Comparison of ENCODE assay signal across 1 cellular context in genomic region chr1:206507395-206508129, GRCh38.
TF ChIP-seq lines count a peak whose summit lies in the region.

A gene with protein sequence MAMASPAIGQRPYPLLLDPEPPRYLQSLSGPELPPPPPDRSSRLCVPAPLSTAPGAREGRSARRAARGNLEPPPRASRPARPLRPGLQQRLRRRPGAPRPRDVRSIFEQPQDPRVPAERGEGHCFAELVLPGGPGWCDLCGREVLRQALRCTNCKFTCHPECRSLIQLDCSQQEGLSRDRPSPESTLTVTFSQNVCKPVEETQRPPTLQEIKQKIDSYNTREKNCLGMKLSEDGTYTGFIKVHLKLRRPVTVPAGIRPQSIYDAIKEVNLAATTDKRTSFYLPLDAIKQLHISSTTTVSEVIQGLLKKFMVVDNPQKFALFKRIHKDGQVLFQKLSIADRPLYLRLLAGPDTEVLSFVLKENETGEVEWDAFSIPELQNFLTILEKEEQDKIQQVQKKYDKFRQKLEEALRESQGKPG (plus strand): TSS chr1:206507531. CDS start chr1:206507603, 72 bp downstream.

TF ChIP-seq in GM12878, 131 proteins besides CTCF, POLR2A, EP300 and RAD21 (continued from another document and continues in another):
- TF ChIP-seq, protein P1, sequence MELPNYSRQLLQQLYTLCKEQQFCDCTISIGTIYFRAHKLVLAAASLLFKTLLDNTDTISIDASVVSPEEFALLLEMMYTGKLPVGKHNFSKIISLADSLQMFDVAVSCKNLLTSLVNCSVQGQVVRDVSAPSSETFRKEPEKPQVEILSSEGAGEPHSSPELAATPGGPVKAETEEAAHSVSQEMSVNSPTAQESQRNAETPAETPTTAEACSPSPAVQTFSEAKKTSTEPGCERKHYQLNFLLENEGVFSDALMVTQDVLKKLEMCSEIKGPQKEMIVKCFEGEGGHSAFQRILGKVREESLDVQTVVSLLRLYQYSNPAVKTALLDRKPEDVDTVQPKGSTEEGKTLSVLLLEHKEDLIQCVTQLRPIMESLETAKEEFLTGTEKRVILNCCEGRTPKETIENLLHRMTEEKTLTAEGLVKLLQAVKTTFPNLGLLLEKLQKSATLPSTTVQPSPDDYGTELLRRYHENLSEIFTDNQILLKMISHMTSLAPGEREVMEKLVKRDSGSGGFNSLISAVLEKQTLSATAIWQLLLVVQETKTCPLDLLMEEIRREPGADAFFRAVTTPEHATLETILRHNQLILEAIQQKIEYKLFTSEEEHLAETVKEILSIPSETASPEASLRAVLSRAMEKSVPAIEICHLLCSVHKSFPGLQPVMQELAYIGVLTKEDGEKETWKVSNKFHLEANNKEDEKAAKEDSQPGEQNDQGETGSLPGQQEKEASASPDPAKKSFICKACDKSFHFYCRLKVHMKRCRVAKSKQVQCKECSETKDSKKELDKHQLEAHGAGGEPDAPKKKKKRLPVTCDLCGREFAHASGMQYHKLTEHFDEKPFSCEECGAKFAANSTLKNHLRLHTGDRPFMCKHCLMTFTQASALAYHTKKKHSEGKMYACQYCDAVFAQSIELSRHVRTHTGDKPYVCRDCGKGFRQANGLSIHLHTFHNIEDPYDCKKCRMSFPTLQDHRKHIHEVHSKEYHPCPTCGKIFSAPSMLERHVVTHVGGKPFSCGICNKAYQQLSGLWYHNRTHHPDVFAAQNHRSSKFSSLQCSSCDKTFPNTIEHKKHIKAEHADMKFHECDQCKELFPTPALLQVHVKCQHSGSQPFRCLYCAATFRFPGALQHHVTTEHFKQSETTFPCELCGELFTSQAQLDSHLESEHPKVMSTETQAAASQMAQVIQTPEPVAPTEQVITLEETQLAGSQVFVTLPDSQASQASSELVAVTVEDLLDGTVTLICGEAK (IDR thresholded peaks at IDR 0.05; ENCODE audit: borderline replicate concordance) = no peak
- TF ChIP-seq ZNF217 (IDR thresholded peaks at IDR 0.05) = 0 out of 2 replicates have a peak, but pooled peaks have one; percentile 19
- 0 out of 2 replicates have a peak, but pooled peaks have one; percentile 31 for TF ChIP-seq NFXL1 (IDR thresholded peaks at IDR 0.05; ENCODE audit: borderline replicate concordance)
- TF ChIP-seq ZNF24 (IDR thresholded peaks at IDR 0.05) = 0 out of 2 replicates have a peak, but pooled peaks have one; percentile 37
- no peak for TF ChIP-seq BMI1 (IDR thresholded peaks at IDR 0.05; ENCODE audit: borderline replicate concordance)
- TF ChIP-seq ZSCAN29 (IDR thresholded peaks at IDR 0.05) = no peak
- TF ChIP-seq EGR1 (IDR thresholded peaks at IDR 0.05; ENCODE audit: borderline replicate concordance in 1 of 2, low read depth in 2 of 2, low read length in 2 of 2) = peak in 1 of 2 experiments; percentile 76; a peak in 1 of 3 replicates
- no peak for TF ChIP-seq RFX5 (IDR thresholded peaks at IDR 0.05; ENCODE audit: low read depth, low read length)
- TF ChIP-seq, protein P2, sequence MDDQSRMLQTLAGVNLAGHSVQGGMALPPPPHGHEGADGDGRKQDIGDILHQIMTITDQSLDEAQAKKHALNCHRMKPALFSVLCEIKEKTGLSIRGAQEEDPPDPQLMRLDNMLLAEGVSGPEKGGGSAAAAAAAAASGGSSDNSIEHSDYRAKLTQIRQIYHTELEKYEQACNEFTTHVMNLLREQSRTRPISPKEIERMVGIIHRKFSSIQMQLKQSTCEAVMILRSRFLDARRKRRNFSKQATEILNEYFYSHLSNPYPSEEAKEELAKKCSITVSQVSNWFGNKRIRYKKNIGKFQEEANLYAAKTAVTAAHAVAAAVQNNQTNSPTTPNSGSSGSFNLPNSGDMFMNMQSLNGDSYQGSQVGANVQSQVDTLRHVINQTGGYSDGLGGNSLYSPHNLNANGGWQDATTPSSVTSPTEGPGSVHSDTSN (IDR thresholded peaks at IDR 0.05; ENCODE audit: insufficient replicate concordance, low read depth, low read length) = peak; percentile 78
- peak; percentile 66 for TF ChIP-seq DPF2 (IDR thresholded peaks at IDR 0.05)
- TF ChIP-seq NR2F1 (conservative IDR thresholded peaks at IDR 0.05) = 0 out of 2 replicates have a peak, but pooled peaks have one; percentile 22
- no peak for TF ChIP-seq SREBF1 (IDR thresholded peaks at IDR 0.05; ENCODE audit: low read length)
- TF ChIP-seq ZNF207 (IDR thresholded peaks at IDR 0.05; ENCODE audit: borderline replicate concordance) = peak; percentile 24; the same call in 1 of the 2 replicates
- no peak for TF ChIP-seq WRNIP1 (IDR thresholded peaks at IDR 0.05; ENCODE audit: borderline replicate concordance, low read depth, low read length)
- TF ChIP-seq CBFB (IDR thresholded peaks at IDR 0.05; ENCODE audit: low read depth) = peak; percentile 53; the same call in 1 of the 2 replicates
- TF ChIP-seq GATAD2B (conservative IDR thresholded peaks at IDR 0.05; ENCODE audit: low read depth) = peak; percentile 65; the same call in 1 of the 2 replicates
- TF ChIP-seq MXI1 (IDR thresholded peaks at IDR 0.05; ENCODE audit: low read depth, low read length) = no peak
- no peak for TF ChIP-seq NFYA (IDR thresholded peaks at IDR 0.05; ENCODE audit: borderline replicate concordance, low read depth, low read length)
- no peak for TF ChIP-seq HCFC1 (IDR thresholded peaks at IDR 0.05; ENCODE audit: low read length)
- no peak for TF ChIP-seq SIN3A (IDR thresholded peaks at IDR 0.05; ENCODE audit: low read depth, low read length)
- TF ChIP-seq SMARCA5 (IDR thresholded peaks at IDR 0.05) = 0 out of 2 replicates have a peak, but pooled peaks have one; percentile 16
- TF ChIP-seq, protein P3, sequence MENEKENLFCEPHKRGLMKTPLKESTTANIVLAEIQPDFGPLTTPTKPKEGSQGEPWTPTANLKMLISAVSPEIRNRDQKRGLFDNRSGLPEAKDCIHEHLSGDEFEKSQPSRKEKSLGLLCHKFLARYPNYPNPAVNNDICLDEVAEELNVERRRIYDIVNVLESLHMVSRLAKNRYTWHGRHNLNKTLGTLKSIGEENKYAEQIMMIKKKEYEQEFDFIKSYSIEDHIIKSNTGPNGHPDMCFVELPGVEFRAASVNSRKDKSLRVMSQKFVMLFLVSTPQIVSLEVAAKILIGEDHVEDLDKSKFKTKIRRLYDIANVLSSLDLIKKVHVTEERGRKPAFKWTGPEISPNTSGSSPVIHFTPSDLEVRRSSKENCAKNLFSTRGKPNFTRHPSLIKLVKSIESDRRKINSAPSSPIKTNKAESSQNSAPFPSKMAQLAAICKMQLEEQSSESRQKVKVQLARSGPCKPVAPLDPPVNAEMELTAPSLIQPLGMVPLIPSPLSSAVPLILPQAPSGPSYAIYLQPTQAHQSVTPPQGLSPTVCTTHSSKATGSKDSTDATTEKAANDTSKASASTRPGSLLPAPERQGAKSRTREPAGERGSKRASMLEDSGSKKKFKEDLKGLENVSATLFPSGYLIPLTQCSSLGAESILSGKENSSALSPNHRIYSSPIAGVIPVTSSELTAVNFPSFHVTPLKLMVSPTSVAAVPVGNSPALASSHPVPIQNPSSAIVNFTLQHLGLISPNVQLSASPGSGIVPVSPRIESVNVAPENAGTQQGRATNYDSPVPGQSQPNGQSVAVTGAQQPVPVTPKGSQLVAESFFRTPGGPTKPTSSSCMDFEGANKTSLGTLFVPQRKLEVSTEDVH (IDR thresholded peaks at IDR 0.05; ENCODE audit: low read depth, partially characterized antibody) = no peak
- TF ChIP-seq ZBED1 (IDR thresholded peaks at IDR 0.05; ENCODE audit: borderline replicate concordance) = no peak
- no peak for TF ChIP-seq SREBF2 (IDR thresholded peaks at IDR 0.05; ENCODE audit: low read length)
- peak; percentile 81; the same call in 2 of the 3 replicates for TF ChIP-seq POU2F2 (IDR thresholded peaks at IDR 0.05; ENCODE audit: borderline replicate concordance, low read depth, low read length)
- TF ChIP-seq CUX1 (IDR thresholded peaks at IDR 0.05; ENCODE audit: insufficient replicate concordance, low read depth, low read length) = no peak
- TF ChIP-seq HDGF (IDR thresholded peaks at IDR 0.05) = no peak
- no peak for TF ChIP-seq CREB1 (IDR thresholded peaks at IDR 0.05; ENCODE audit: low read depth)
- TF ChIP-seq ETV6 (conservative IDR thresholded peaks at IDR 0.05 in 1 of 2, IDR thresholded peaks at IDR 0.05 in 1 of 2; ENCODE audit: borderline replicate concordance in 1 of 2, low read depth in 1 of 2) = no peak
- TF ChIP-seq, protein P4, sequence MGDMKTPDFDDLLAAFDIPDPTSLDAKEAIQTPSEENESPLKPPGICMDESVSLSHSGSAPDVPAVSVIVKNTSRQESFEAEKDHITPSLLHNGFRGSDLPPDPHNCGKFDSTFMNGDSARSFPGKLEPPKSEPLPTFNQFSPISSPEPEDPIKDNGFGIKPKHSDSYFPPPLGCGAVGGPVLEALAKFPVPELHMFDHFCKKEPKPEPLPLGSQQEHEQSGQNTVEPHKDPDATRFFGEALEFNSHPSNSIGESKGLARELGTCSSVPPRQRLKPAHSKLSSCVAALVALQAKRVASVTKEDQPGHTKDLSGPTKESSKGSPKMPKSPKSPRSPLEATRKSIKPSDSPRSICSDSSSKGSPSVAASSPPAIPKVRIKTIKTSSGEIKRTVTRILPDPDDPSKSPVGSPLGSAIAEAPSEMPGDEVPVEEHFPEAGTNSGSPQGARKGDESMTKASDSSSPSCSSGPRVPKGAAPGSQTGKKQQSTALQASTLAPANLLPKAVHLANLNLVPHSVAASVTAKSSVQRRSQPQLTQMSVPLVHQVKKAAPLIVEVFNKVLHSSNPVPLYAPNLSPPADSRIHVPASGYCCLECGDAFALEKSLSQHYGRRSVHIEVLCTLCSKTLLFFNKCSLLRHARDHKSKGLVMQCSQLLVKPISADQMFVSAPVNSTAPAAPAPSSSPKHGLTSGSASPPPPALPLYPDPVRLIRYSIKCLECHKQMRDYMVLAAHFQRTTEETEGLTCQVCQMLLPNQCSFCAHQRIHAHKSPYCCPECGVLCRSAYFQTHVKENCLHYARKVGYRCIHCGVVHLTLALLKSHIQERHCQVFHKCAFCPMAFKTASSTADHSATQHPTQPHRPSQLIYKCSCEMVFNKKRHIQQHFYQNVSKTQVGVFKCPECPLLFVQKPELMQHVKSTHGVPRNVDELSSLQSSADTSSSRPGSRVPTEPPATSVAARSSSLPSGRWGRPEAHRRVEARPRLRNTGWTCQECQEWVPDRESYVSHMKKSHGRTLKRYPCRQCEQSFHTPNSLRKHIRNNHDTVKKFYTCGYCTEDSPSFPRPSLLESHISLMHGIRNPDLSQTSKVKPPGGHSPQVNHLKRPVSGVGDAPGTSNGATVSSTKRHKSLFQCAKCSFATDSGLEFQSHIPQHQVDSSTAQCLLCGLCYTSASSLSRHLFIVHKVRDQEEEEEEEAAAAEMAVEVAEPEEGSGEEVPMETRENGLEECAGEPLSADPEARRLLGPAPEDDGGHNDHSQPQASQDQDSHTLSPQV (IDR thresholded peaks at IDR 0.05) = no peak
- TF ChIP-seq MTA2 (IDR thresholded peaks at IDR 0.05; ENCODE audit: low read depth) = 0 out of 2 replicates have a peak, but pooled peaks have one; percentile 0
- TF ChIP-seq, protein P5, sequence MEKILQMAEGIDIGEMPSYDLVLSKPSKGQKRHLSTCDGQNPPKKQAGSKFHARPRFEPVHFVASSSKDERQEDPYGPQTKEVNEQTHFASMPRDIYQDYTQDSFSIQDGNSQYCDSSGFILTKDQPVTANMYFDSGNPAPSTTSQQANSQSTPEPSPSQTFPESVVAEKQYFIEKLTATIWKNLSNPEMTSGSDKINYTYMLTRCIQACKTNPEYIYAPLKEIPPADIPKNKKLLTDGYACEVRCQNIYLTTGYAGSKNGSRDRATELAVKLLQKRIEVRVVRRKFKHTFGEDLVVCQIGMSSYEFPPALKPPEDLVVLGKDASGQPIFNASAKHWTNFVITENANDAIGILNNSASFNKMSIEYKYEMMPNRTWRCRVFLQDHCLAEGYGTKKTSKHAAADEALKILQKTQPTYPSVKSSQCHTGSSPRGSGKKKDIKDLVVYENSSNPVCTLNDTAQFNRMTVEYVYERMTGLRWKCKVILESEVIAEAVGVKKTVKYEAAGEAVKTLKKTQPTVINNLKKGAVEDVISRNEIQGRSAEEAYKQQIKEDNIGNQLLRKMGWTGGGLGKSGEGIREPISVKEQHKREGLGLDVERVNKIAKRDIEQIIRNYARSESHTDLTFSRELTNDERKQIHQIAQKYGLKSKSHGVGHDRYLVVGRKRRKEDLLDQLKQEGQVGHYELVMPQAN (conservative IDR thresholded peaks at IDR 0.05) = peak; percentile 57
- no peak for TF ChIP-seq MYB (IDR thresholded peaks at IDR 0.05; ENCODE audit: borderline replicate concordance, low read depth, low read length)
- no peak for TF ChIP-seq SMAD5 (IDR thresholded peaks at IDR 0.05; ENCODE audit: low read depth)
- TF ChIP-seq HDAC2 (IDR thresholded peaks at IDR 0.05) = no peak
- TF ChIP-seq ZNF622 (IDR thresholded peaks at IDR 0.05) = no peak
- peak; percentile 94 for TF ChIP-seq PKNOX1 (IDR thresholded peaks at IDR 0.05)
- TF ChIP-seq SPI1 (IDR thresholded peaks at IDR 0.05; ENCODE audit: borderline replicate concordance, insufficient read depth, low read depth, low read length) = no peak
